11 cellular contexts compared by ENCODE assay signal in the genomic region with DNA sequence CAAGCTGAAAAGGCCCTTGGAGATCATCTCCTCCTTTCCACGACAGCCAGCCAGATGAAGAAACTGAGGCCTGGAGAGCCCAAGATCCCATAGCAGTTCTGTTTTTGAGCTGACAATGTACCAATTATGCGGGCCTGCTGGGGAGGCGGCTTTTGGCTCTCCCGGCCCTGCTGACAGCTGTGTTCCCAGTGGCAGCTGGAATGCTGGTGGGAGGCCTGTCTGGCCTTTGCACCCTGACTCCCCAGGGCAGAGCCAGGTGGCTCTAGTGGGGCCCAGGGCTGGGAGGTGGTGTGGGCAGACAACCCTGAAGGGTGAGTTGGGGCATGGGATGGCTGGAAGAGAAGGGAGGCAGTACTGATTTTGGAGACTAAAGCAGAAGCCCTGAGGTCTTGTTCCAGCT. TPM values are rescaled to one million over a fixed set of nuclear protein-coding genes. Genes with fewer than 3 reads are reported as not detected.
DNase-seq lines count a peak whose midpoint lies in the region; ATAC-seq and TF ChIP-seq lines count a peak whose summit lies in the region.
"Had no signal": no experiment of that assay in that cellular context is flagged by ENCODE, and none has a peak within 500 bp of the region (broad histone marks: within the 10 kb centered on the region; RNA-seq: fewer than 3 reads in every experiment).

No MANE protein-coding gene starts in this region.

- peak overlapping the region; percentile 91 to 100 (median 99) for H3K4me2 ChIP-seq in BLaER1 treated with 17β-estradiol and CSF1 and Interleukin-3, amounts not matched to agents 10 nM and 100 nM
- H3K4me2 ChIP-seq in osteoblast (ENCODE audit: insufficient read depth, low read length) (no peak overlapping the region), MM.1S (ENCODE audit: low read depth, low read length) (no peak overlapping the region)

- H2AFZ ChIP-seq in osteoblast (ENCODE audit: low read length) = no peak overlapping the region
- no peak overlapping the region for H2AFZ ChIP-seq in MM.1S (ENCODE audit: low read length)

- H3K27me3 ChIP-seq in BLaER1 treated with 17β-estradiol and CSF1 and Interleukin-3, amounts not matched to agents 10 nM and 100 nM = no peaks in the 10 kb centered on the region
- H3K27me3 ChIP-seq in SJCRH30 (no peaks in the 10 kb centered on the region), osteoblast (ENCODE audit: insufficient read depth, low read length) (no peaks in the 10 kb centered on the region), MM.1S (replicated peaks; ENCODE audit: insufficient read depth, low read length) (no peaks in the 10 kb centered on the region)

- no peak overlapping the region for H3K4me3 ChIP-seq in BLaER1 treated with 17β-estradiol and CSF1 and Interleukin-3, amounts not matched to agents 10 nM and 100 nM
- H3K4me3 ChIP-seq in SJCRH30 (no peak overlapping the region), osteoblast (ENCODE audit: insufficient read depth, low read length) (no peak overlapping the region), MM.1S (ENCODE audit: low read length) (no peak overlapping the region)

- no peaks in the 10 kb centered on the region for H4K20me1 ChIP-seq in BLaER1 treated with 17β-estradiol and CSF1 and Interleukin-3, amounts not matched to agents 10 nM and 100 nM
- H4K20me1 ChIP-seq in osteoblast (ENCODE audit: insufficient read depth, low read length) (no peaks in the 10 kb centered on the region), MM.1S (ENCODE audit: insufficient read depth, low read length) (no peaks in the 10 kb centered on the region)

- no peaks in the 10 kb centered on the region for H3K9me3 ChIP-seq in BLaER1 treated with 17β-estradiol and CSF1 and Interleukin-3, amounts not matched to agents 10 nM and 100 nM (replicated peaks in 1 of 11)
- H3K9me3 ChIP-seq in SJCRH30 (replicated peaks) = no peaks in the 10 kb centered on the region
- H3K9me3 ChIP-seq in osteoblast (ENCODE audit: low read depth, low read length) = no peaks in the 10 kb centered on the region
- no peaks in the 10 kb centered on the region for H3K9me3 ChIP-seq in MM.1S (replicated peaks; ENCODE audit: insufficient read depth, low read length)

- TF ChIP-seq CTCF in osteoblast (IDR thresholded peaks at IDR 0.05; ENCODE audit: extremely low read depth, low read depth, low read length) = no peak
- TF ChIP-seq CTCF in MM.1S (IDR thresholded peaks at IDR 0.05; ENCODE audit: low read length) = no peak

- no peaks in the 10 kb centered on the region for H3K36me3 ChIP-seq in BLaER1 treated with 17β-estradiol and CSF1 and Interleukin-3, amounts not matched to agents 10 nM and 100 nM
- H3K36me3 ChIP-seq in SJCRH30 = no peaks in the 10 kb centered on the region
- no peaks in the 10 kb centered on the region for H3K36me3 ChIP-seq in osteoblast (ENCODE audit: insufficient read depth, low read length)
- H3K36me3 ChIP-seq in MM.1S (replicated peaks; ENCODE audit: insufficient read depth, low read length) = no peaks in the 10 kb centered on the region

- no peaks in the 10 kb centered on the region for H3K79me2 ChIP-seq in osteoblast (ENCODE audit: insufficient read depth, low read length)
- H3K79me2 ChIP-seq in MM.1S (ENCODE audit: low read length) = no peaks in the 10 kb centered on the region

- H3F3A ChIP-seq in MM.1S (ENCODE audit: insufficient read depth, low read length) = no peaks in the 10 kb centered on the region

- ATAC-seq in HG02981 (IDR thresholded peaks at IDR 0.05; ENCODE audit: unreplicated experiment) (no peak), GM18505 (IDR thresholded peaks at IDR 0.05; ENCODE audit: unreplicated experiment) (no peak)

- peaks cover 56 to 72% (median 63%) of the 10 kb centered on the region in 10 experiments for H3K4me1 ChIP-seq in BLaER1 treated with 17β-estradiol and CSF1 and Interleukin-3, amounts not matched to agents 10 nM and 100 nM
- H3K4me1 ChIP-seq in SJCRH30 = peaks cover 58% of the 10 kb centered on the region
- H3K4me1 ChIP-seq in osteoblast (ENCODE audit: insufficient read depth, low read length) = peaks cover 13% of the 10 kb centered on the region
- peaks cover 12% of the 10 kb centered on the region for H3K4me1 ChIP-seq in MM.1S (ENCODE audit: low read length)

- H3K27ac ChIP-seq in BLaER1 treated with 17β-estradiol and CSF1 and Interleukin-3, amounts not matched to agents 10 nM and 100 nM = peak overlapping the region in 9 of 11 experiments; percentile 9 to 92 (median 68); a peak in 16 of 22 replicates
- H3K27ac ChIP-seq in SJCRH30 (peak overlapping the region; percentile 35), osteoblast (ENCODE audit: low read depth, low read length) (no peak overlapping the region), MM.1S (ENCODE audit: low read length) (no peak overlapping the region)

- no peak for TF ChIP-seq POLR2A in GM18505 (IDR thresholded peaks at IDR 0.05; ENCODE audit: borderline replicate concordance, extremely low read depth, insufficient read depth, insufficient read length)

- no peaks in the 10 kb centered on the region for H3K9me2 ChIP-seq in MM.1S (replicated peaks; ENCODE audit: insufficient read depth, low read length)

- peak; percentile 85 to 87 for DNase-seq in SJCRH30
- peak; percentile 66 for DNase-seq in globus pallidus (ENCODE audit: low spot score)
- peak; percentile 39 for DNase-seq in osteoblast (ENCODE audit: insufficient read length, low spot score, missing footprints)
- no peak for DNase-seq in MM.1S
- DNase-seq in NCI-H2029 (lab: John Stamatoyannopoulos, UW) = no peak
- DNase-seq: Calu3, NCI-H187 treated with DMSO at 0.1 percent for 48 hours, SIG-M5 had no signal

- peak overlapping the region in 7 of 11 experiments; percentile 51 to 77 (median 67); a peak in 11 of 22 replicates for H3K9ac ChIP-seq in BLaER1 treated with 17β-estradiol and CSF1 and Interleukin-3, amounts not matched to agents 10 nM and 100 nM
- H3K9ac ChIP-seq in MM.1S (ENCODE audit: low read length) = no peak overlapping the region

RNA-seq across cellular contexts. Expression of a gene that starts 30.7 kb away (rescaled TPM):
- 38.2 and 43.6 TPM in 2 replicates for total RNA-seq in SJCRH30 (2014; rRNA removed; shearing (Covaris generic))
- 24.5 and 24.6 TPM in 2 replicates for total RNA-seq in osteoblast

Comparison
In these comparisons a context has a peak if more than half of its experiments do, and no peak if none do; other contexts are left out.
1. H3K27ac ChIP-seq: peak in BLaER1 treated with 17β-estradiol and CSF1 and Interleukin-3, amounts not matched to agents 10 nM and 100 nM (9 of 11) and SJCRH30 (single experiment); none in osteoblast (single experiment) and MM.1S (single experiment).
2. H3K4me2 ChIP-seq: peak in BLaER1 treated with 17β-estradiol and CSF1 and Interleukin-3, amounts not matched to agents 10 nM and 100 nM (11 of 11); none in osteoblast (single experiment) and MM.1S (single experiment).
3. DNase-seq: peak in SJCRH30 (2 of 2), globus pallidus (single experiment) and osteoblast (single experiment); none in MM.1S (single experiment) and NCI-H2029 (single experiment).